ENCODE assay signal across 13 cellular contexts in genomic region chr1:147611021-147611426, GRCh38. TPM values are rescaled to one million over a fixed set of nuclear protein-coding genes. Genes with fewer than 3 reads are reported as not detected.
DNase-seq lines count a peak whose midpoint lies in the region; ATAC-seq and TF ChIP-seq lines count a peak whose summit lies in the region.
"Had no signal": no experiment of that assay in that cellular context is flagged by ENCODE, and none has a peak within 500 bp of the region (broad histone marks: within the 10 kb centered on the region; RNA-seq: fewer than 3 reads in every experiment).

No MANE protein-coding gene starts in this region.

- DNase-seq in cortex of kidney (lab: John Stamatoyannopoulos, UW): no peak
- DNase-seq in vagina (ENCODE audit: extremely low spot score in 2 of 2): no peak
- no peak for DNase-seq in NCI-H2227 treated with DMSO at 0.1 percent for 48 hours (lab: John Stamatoyannopoulos, UW)
- DNase-seq in NCI-H1930 (lab: John Stamatoyannopoulos, UW): no peak
- DNase-seq: activated T-cell treated with anti-CD3 and anti-CD28 coated beads for 4 hours; GM23248; immature natural killer cell; naive thymus-derived CD8-positive, alpha-beta T cell; T-helper 17 cell had no signal

- TF ChIP-seq CTCF in VCaP (conservative IDR thresholded peaks at IDR 0.05) (no peak), vagina (IDR thresholded peaks at IDR 0.05) (no peak)

- no peaks in the 10 kb centered on the region for H3K27me3 ChIP-seq in vagina

- H3K9me3 ChIP-seq in vagina: no peaks in the 10 kb centered on the region

- TF ChIP-seq POLR2A in vagina (IDR thresholded peaks at IDR 0.05): no peak

- peak overlapping the region; percentile 92 for H3K27ac ChIP-seq in VCaP
- H3K27ac ChIP-seq in vagina: no peak overlapping the region
- H3K27ac ChIP-seq: GM23248 had no signal

- ATAC-seq in GM18868 (IDR thresholded peaks at IDR 0.05; ENCODE audit: unreplicated experiment) (peak; percentile 72), GM21515 (IDR thresholded peaks at IDR 0.05; ENCODE audit: unreplicated experiment) (peak; percentile 88), HG03066 (IDR thresholded peaks at IDR 0.05; ENCODE audit: low read depth, unreplicated experiment) (peak; percentile 94)
- ATAC-seq: naive thymus-derived CD8-positive, alpha-beta T cell; T-helper 17 cell had no signal

- intact Hi-C loops in vagina (cut with DNase I): no loop called here

- H3K36me3 ChIP-seq in vagina: peaks cover 0 to 35% of the 10 kb centered on the region in 2 donors

- H3K4me1 ChIP-seq in vagina: peaks cover 7% of the 10 kb centered on the region

- H3K4me3 ChIP-seq in vagina: no peak overlapping the region
- H3K4me3 ChIP-seq: GM23248 had no signal

RNA-seq across cellular contexts. Expression of gene ACP6, which starts 59.3 kb away (rescaled TPM):
- total RNA-seq in vagina: 14.2 TPM
